ENCODE assay signal across 35 cellular contexts in the genomic region with DNA sequence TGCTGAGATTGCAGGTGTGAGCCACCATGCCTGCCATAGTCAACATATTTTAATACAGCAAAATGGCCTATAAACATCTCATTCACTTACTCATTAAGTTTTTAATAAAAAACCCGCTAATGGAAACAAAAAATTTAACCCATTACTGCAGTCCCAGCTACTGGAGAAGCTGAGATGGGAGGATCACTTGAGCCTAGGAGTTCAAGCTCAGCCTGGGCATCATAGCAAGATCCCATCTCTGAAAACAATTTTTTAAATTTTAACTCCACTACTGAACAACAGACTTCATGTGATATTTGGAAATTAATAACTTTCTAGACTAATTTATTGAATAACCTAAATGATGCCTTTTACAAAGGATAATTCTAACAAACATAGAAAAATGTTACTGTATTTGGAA.
"Had no signal": no experiment of that assay in that cellular context is flagged by ENCODE, and none has a peak within 500 bp of the region (broad histone marks: within the 10 kb centered on the region; RNA-seq: fewer than 3 reads in every experiment).

No MANE protein-coding gene starts in this region.

- H3K4me3 Mint-ChIP-seq: activated B cell treated with CpG ODN at 0.5 μM for 24 hours; activated CD4-positive, alpha-beta memory T cell treated with anti-CD3 and anti-CD28 coated beads for 36 hours; activated CD8-positive, alpha-beta T cell treated with anti-CD3 and anti-CD28 coated beads for 36 hours; activated naive CD4-positive, alpha-beta T cell treated with anti-CD3 and anti-CD28 coated beads for 36 hours; activated naive CD8-positive, alpha-beta T cell treated with anti-CD3 and anti-CD28 coated beads for 36 hours; activated T-cell treated with anti-CD3 and anti-CD28 coated beads, Interleukin-2, amount 50 U/mL, for 4 hours; activated T-helper 1 cell treated with anti-CD3 and anti-CD28 coated beads, Interleukin-12 subunit alpha, Interleukin-12 subunit beta, Interleukin-2, Interleukin-4 antibody, amounts not matched to agents 30 ng/mL and 10 ng/mL and 1 ng/mL, durations not matched to agents 14 hours and 24 hours and 36 hours; activated T-helper 17 cell treated with anti-CD3 and anti-CD28 coated beads, Interleukin-2, amount 50 U/mL, for 72 hours; T-cell; T-helper 2 cell treated with Interferon-gamma antibody and Interleukin-4, amounts not matched to agents 5 μg/mL and 100 μg/mL, for 36 hours had no signal

- H3K27ac ChIP-seq: adrenal gland, brain microvascular endothelial cell, breast epithelium, VCaP had no signal

- H3K27me3 Mint-ChIP-seq: activated B cell treated with CpG ODN at 0.5 μM for 24 hours; activated CD4-positive, alpha-beta memory T cell treated with anti-CD3 and anti-CD28 coated beads for 36 hours; activated CD8-positive, alpha-beta T cell treated with anti-CD3 and anti-CD28 coated beads for 36 hours; activated naive CD8-positive, alpha-beta T cell treated with anti-CD3 and anti-CD28 coated beads for 36 hours; activated T-helper 17 cell treated with anti-CD3 and anti-CD28 coated beads, Interleukin-2, amount 50 U/mL, for 72 hours; T-cell had no signal

- H3K4me3 ChIP-seq: adrenal gland, body of pancreas, breast epithelium had no signal

- DNase-seq: activated B cell treated with CpG ODN at 0.5 μM for 24 hours; activated CD4-positive, alpha-beta memory T cell treated with anti-CD3 and anti-CD28 coated beads for 36 hours; activated CD4-positive, alpha-beta T cell treated with anti-CD3 and anti-CD28 coated beads for 48 hours; activated CD4-positive, alpha-beta T cell treated with anti-CD3 and anti-CD28 coated beads, Interleukin-2, amount 50 U/mL, for 1 hour; activated CD4-positive, alpha-beta T cell treated with anti-CD3 and anti-CD28 coated beads, Interleukin-2, amount 50 U/mL, for 4 hours; activated CD4-positive, CD25-positive, alpha-beta regulatory T cell treated with anti-CD3 and anti-CD28 coated beads, Interleukin-2, amount 50 U/mL, for 72 hours; activated CD8-positive, alpha-beta memory T cell treated with anti-CD3 and anti-CD28 coated beads, Interleukin-2, amount 50 U/mL, for 4 hours; activated CD8-positive, alpha-beta T cell treated with anti-CD3 and anti-CD28 coated beads for 36 hours; activated effector memory CD4-positive, alpha-beta T cell treated with anti-CD3 and anti-CD28 coated beads, Interleukin-2, amount 50 U/mL, for 16 hours; activated gamma-delta T cell treated with Interleukin-2 at 50 U/mL for 16 hours; activated naive CD4-positive, alpha-beta T cell; activated naive CD4-positive, alpha-beta T cell treated with anti-CD3 and anti-CD28 coated beads for 36 hours; activated naive CD4-positive, alpha-beta T cell treated with anti-CD3 and anti-CD28 coated beads, Interleukin-2, amount 50 U/mL, for 16 hours; activated naive CD8-positive, alpha-beta T cell treated with anti-CD3 and anti-CD28 coated beads for 36 hours; activated T-cell treated with anti-CD3 and anti-CD28 coated beads for 4 hours; activated T-cell treated with anti-CD3 and anti-CD28 coated beads, Interleukin-2, amount 50 U/mL, for 1 hour; activated T-cell treated with anti-CD3 and anti-CD28 coated beads, Interleukin-2, amount 50 U/mL, for 4 hours; activated T-cell treated with anti-CD3 and anti-CD28 coated beads, Interleukin-2, amount 50 U/mL, for 72 hours; adrenal gland; amniotic stem cell; aorta; body of pancreas; brain microvascular endothelial cell; central memory CD4-positive, alpha-beta T cell; T-cell; T-helper 2 cell; T-helper 9 cell had no signal

- FAIRE-seq: astrocyte, TTC549 had no signal

- H3K36me3 ChIP-seq: breast epithelium had no signal

- ATAC-seq: activated CD8-positive, alpha-beta T cell treated with anti-CD3 and anti-CD28 coated beads for 36 hours; body of pancreas; T-cell had no signal

- H3K27me3 ChIP-seq: adrenal gland, body of pancreas, brain microvascular endothelial cell, breast epithelium had no signal

- H3K9me3 ChIP-seq: adrenal gland, body of pancreas, breast epithelium had no signal

- H3K9me3 Mint-ChIP-seq: activated B cell treated with CpG ODN at 0.5 μM for 24 hours; activated CD4-positive, alpha-beta memory T cell treated with anti-CD3 and anti-CD28 coated beads for 36 hours; activated CD8-positive, alpha-beta T cell treated with anti-CD3 and anti-CD28 coated beads for 36 hours; activated naive CD4-positive, alpha-beta T cell treated with anti-CD3 and anti-CD28 coated beads for 36 hours; activated naive CD4-positive, alpha-beta T cell treated with anti-CD3 and anti-CD28 coated beads, Interleukin-2, amount 50 U/mL, for 72 hours; activated naive CD8-positive, alpha-beta T cell treated with anti-CD3 and anti-CD28 coated beads for 36 hours; activated T-cell treated with anti-CD3 and anti-CD28 coated beads, Interleukin-2, amount 50 U/mL, for 4 hours; activated T-cell treated with anti-CD3 and anti-CD28 coated beads, Interleukin-2, amount 50 U/mL, for 72 hours; activated T-helper 1 cell treated with anti-CD3 and anti-CD28 coated beads, Interleukin-12 subunit alpha, Interleukin-12 subunit beta, Interleukin-2, Interleukin-4 antibody, amounts not matched to agents 30 ng/mL and 10 ng/mL and 1 ng/mL, durations not matched to agents 14 hours and 24 hours and 36 hours; activated T-helper 17 cell treated with anti-CD3 and anti-CD28 coated beads, Interleukin-2, amount 50 U/mL, for 72 hours; T-cell; T-helper 2 cell treated with Interferon-gamma antibody and Interleukin-4, amounts not matched to agents 5 μg/mL and 100 μg/mL, for 36 hours had no signal

- H3K4me1 ChIP-seq: breast epithelium had no signal

- H3K27ac Mint-ChIP-seq: activated B cell treated with CpG ODN at 0.5 μM for 24 hours; activated T-cell treated with anti-CD3 and anti-CD28 coated beads, Interleukin-2, amount 50 U/mL, for 72 hours; activated T-helper 1 cell treated with anti-CD3 and anti-CD28 coated beads, Interleukin-12 subunit alpha, Interleukin-12 subunit beta, Interleukin-2, Interleukin-4 antibody, amounts not matched to agents 30 ng/mL and 10 ng/mL and 1 ng/mL, durations not matched to agents 14 hours and 24 hours and 36 hours had no signal
